In genomic region chr2:34646901-34647300, GRCh38 we compare ENCODE assay signal across 35 cellular contexts.
"Had no signal": no experiment of that assay in that cellular context is flagged by ENCODE, and none has a peak within 500 bp of the region (broad histone marks: within the 10 kb centered on the region; RNA-seq: fewer than 3 reads in every experiment).

No MANE protein-coding gene starts in this region.

- H3K9me3 ChIP-seq: MG63 had no signal

- H3K27me3 ChIP-seq: MG63 had no signal

- DNase-seq: Karpas-422, Kasumi-1, MG63, MM.1S, MV-4-11, NCI-H1048, NCI-H1092, NCI-H1092 treated with DMSO at 0.1 percent for 48 hours, NCI-H1105, NCI-H1105 treated with DMSO at 0.1 percent for 48 hours, NCI-H1417, NCI-H1417 treated with DMSO at 0.1 percent for 48 hours, NCI-H1436, NCI-H1436 treated with DMSO at 0.1 percent for 48 hours, NCI-H146, NCI-H1694, NCI-H1694 treated with DMSO at 0.1 percent for 48 hours, NCI-H187, NCI-H187 treated with DMSO at 0.1 percent for 48 hours, NCI-H1930, NCI-H2029, NCI-H2029 treated with DMSO at 0.1 percent for 48 hours, NCI-H2081, NCI-H2081 treated with DMSO at 0.1 percent for 48 hours, NCI-H2107, NCI-H2171, NCI-H2171 treated with DMSO at 0.1 percent for 48 hours, NCI-H2227 treated with DMSO at 0.1 percent for 48 hours, NCI-H226, NCI-H345, NCI-H446, NCI-H446 treated with DMSO at 0.1 percent for 48 hours, NCI-H510A, NCI-H510A treated with DMSO at 0.1 percent for 48 hours, NCI-H524 had no signal

- H3K4me3 ChIP-seq: MG63 had no signal

- H3K36me3 ChIP-seq: MG63 had no signal
